In the genomic region with DNA sequence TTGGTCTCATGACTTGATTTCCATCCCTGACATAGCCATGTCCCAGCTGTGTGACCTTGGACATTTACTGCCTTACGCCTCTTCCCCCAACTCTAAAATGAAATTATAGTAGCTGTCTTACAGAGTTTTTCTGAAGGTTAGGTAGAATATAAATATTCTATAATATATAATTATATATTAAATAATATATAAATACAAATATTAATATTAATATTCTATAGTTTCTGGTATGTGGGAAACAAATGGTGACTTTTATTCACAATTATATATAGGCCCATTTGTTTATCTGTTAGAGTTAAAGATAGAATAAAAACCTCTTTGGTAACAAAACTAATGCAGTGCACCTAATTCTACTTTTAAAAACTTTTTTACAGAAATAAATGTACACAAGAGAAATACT, we compare ENCODE assay signal across 1 cellular context.
TF ChIP-seq lines count a peak whose summit lies in the region.

No MANE protein-coding gene starts in this region.

TF ChIP-seq in HepG2, 621 proteins besides CTCF, POLR2A, EP300 and RAD21 (continued from another document):
- TF ChIP-seq, protein P1, sequence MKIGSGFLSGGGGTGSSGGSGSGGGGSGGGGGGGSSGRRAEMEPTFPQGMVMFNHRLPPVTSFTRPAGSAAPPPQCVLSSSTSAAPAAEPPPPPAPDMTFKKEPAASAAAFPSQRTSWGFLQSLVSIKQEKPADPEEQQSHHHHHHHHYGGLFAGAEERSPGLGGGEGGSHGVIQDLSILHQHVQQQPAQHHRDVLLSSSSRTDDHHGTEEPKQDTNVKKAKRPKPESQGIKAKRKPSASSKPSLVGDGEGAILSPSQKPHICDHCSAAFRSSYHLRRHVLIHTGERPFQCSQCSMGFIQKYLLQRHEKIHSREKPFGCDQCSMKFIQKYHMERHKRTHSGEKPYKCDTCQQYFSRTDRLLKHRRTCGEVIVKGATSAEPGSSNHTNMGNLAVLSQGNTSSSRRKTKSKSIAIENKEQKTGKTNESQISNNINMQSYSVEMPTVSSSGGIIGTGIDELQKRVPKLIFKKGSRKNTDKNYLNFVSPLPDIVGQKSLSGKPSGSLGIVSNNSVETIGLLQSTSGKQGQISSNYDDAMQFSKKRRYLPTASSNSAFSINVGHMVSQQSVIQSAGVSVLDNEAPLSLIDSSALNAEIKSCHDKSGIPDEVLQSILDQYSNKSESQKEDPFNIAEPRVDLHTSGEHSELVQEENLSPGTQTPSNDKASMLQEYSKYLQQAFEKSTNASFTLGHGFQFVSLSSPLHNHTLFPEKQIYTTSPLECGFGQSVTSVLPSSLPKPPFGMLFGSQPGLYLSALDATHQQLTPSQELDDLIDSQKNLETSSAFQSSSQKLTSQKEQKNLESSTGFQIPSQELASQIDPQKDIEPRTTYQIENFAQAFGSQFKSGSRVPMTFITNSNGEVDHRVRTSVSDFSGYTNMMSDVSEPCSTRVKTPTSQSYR (CRISPR knock-in tag; IDR thresholded peaks at IDR 0.05; ENCODE audit: borderline replicate concordance): no peak
- TF ChIP-seq, protein P2, sequence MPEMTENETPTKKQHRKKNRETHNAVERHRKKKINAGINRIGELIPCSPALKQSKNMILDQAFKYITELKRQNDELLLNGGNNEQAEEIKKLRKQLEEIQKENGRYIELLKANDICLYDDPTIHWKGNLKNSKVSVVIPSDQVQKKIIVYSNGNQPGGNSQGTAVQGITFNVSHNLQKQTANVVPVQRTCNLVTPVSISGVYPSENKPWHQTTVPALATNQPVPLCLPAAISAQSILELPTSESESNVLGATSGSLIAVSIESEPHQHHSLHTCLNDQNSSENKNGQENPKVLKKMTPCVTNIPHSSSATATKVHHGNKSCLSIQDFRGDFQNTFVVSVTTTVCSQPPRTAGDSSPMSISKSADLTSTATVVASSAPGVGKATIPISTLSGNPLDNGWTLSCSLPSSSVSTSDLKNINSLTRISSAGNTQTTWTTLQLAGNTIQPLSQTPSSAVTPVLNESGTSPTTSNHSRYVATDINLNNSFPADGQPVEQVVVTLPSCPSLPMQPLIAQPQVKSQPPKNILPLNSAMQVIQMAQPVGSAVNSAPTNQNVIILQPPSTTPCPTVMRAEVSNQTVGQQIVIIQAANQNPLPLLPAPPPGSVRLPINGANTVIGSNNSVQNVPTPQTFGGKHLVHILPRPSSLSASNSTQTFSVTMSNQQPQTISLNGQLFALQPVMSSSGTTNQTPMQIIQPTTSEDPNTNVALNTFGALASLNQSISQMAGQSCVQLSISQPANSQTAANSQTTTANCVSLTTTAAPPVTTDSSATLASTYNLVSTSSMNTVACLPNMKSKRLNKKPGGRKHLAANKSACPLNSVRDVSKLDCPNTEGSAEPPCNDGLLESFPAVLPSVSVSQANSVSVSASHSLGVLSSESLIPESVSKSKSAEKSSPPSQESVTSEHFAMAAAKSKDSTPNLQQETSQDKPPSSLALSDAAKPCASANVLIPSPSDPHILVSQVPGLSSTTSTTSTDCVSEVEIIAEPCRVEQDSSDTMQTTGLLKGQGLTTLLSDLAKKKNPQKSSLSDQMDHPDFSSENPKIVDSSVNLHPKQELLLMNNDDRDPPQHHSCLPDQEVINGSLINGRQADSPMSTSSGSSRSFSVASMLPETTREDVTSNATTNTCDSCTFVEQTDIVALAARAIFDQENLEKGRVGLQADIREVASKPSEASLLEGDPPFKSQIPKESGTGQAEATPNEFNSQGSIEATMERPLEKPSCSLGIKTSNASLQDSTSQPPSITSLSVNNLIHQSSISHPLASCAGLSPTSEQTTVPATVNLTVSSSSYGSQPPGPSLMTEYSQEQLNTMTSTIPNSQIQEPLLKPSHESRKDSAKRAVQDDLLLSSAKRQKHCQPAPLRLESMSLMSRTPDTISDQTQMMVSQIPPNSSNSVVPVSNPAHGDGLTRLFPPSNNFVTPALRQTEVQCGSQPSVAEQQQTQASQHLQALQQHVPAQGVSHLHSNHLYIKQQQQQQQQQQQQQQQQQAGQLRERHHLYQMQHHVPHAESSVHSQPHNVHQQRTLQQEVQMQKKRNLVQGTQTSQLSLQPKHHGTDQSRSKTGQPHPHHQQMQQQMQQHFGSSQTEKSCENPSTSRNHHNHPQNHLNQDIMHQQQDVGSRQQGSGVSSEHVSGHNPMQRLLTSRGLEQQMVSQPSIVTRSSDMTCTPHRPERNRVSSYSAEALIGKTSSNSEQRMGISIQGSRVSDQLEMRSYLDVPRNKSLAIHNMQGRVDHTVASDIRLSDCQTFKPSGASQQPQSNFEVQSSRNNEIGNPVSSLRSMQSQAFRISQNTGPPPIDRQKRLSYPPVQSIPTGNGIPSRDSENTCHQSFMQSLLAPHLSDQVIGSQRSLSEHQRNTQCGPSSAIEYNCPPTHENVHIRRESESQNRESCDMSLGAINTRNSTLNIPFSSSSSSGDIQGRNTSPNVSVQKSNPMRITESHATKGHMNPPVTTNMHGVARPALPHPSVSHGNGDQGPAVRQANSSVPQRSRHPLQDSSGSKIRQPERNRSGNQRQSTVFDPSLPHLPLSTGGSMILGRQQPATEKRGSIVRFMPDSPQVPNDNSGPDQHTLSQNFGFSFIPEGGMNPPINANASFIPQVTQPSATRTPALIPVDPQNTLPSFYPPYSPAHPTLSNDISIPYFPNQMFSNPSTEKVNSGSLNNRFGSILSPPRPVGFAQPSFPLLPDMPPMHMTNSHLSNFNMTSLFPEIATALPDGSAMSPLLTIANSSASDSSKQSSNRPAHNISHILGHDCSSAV (CRISPR knock-in tag; IDR thresholded peaks at IDR 0.05; ENCODE audit: borderline replicate concordance): no peak
- no peak for TF ChIP-seq NFKB2 (CRISPR knock-in tag; IDR thresholded peaks at IDR 0.05; ENCODE audit: borderline replicate concordance)
TF ChIP-seq in HepG2: peak in this region for 0.
